29 cellular contexts compared by ENCODE assay signal in the genomic region with DNA sequence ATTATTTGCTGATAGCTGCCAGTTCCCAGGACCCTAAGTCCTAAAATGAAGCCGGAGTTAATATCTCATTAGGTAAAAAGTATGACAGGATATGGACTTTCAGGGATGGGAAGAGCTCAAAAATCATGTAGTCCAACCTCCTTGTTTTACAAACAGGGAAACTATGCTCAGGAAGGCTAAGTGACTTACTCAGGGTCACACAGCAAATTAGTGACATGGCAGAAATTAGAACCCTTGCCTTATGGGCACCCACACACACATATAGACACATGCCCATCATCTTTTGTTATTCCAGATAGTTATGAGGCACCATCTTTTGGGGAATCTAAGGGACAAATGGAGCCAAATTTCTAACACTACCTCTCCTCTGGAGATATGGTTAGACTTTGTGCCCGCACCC.
"Had no signal": no experiment of that assay in that cellular context is flagged by ENCODE, and none has a peak within 500 bp of the region (broad histone marks: within the 10 kb centered on the region; RNA-seq: fewer than 3 reads in every experiment).

No MANE protein-coding gene starts in this region.

- DNase-seq: stimulated activated CD4-positive, alpha-beta T cell treated with anti-CD3 and anti-CD28 coated beads, Interleukin-2, amount 100 ng/mL, for 48 hours; stimulated activated CD4-positive, alpha-beta T cell treated with anti-CD3 and anti-CD28 coated beads, Interleukin-4, amount 100 ng/mL, for 1 hour; stimulated activated CD4-positive, alpha-beta T cell treated with anti-CD3 and anti-CD28 coated beads, Interleukin-4, amount 100 ng/mL, for 24 hours; stimulated activated CD4-positive, alpha-beta T cell treated with anti-CD3 and anti-CD28 coated beads, Interleukin-4, amount 100 ng/mL, for 4 hours; stimulated activated CD8-positive, alpha-beta memory T cell treated with anti-CD3 and anti-CD28 coated beads, Interleukin-4, amount 100 ng/mL, for 48 hours; stimulated activated naive B cell treated with anti-CD40 and anti-IgM and Interleukin-4, amounts not matched to agents 10 μg/mL and 1 μg/mL and 100 μg/mL, for 72 hours; stimulated activated naive CD4-positive, alpha-beta T cell; stimulated activated naive CD4-positive, alpha-beta T cell treated with Interleukin-2 at 50 U/mL for 16 hours; stimulated activated naive CD8-positive, alpha-beta T cell treated with anti-CD3 and anti-CD28 coated beads, Interleukin-15, amount 100 ng/mL, for 72 hours; stimulated activated naive CD8-positive, alpha-beta T cell treated with anti-CD3 and anti-CD28 coated beads, Interleukin-15, Interleukin-2, amounts not matched to agents 100 U/mL and 50 U/mL, for 24 hours; stomach; substantia nigra; testis; thyroid gland; tibial artery; transverse colon; trophoblast cell; upper lobe of left lung; upper lobe of right lung; uterus had no signal

- H3K4me3 Mint-ChIP-seq: stimulated activated effector memory CD8-positive, alpha-beta T cell treated with anti-CD3 and anti-CD28 coated beads, Interleukin-12 subunit alpha, Interleukin-12 subunit beta, amount 100 ng/mL, for 72 hours; stimulated activated memory B cell treated with anti-CD40 and anti-IgM and Interleukin-4, amounts not matched to agents 10 μg/mL and 1 μg/mL and 100 μg/mL, for 72 hours; stimulated activated naive B cell treated with anti-CD40 and anti-IgM and Interleukin-4, amounts not matched to agents 10 μg/mL and 1 μg/mL and 100 μg/mL, for 72 hours; stimulated activated naive CD8-positive, alpha-beta T cell treated with anti-CD3 and anti-CD28 coated beads, Interleukin-15, amount 100 ng/mL, for 72 hours; stimulated activated naive CD8-positive, alpha-beta T cell treated with anti-CD3 and anti-CD28 coated beads, Interleukin-15, Interleukin-2, amounts not matched to agents 100 ng/mL and 50 ng/mL, for 24 hours; type B pancreatic cell had no signal

- H3K4me1 Mint-ChIP-seq: stimulated activated effector memory CD8-positive, alpha-beta T cell treated with anti-CD3 and anti-CD28 coated beads, Interleukin-12 subunit alpha, Interleukin-12 subunit beta, amount 100 ng/mL, for 72 hours had no signal

- H3K36me3 ChIP-seq: stomach, suprapubic skin, thoracic aorta, thyroid gland, tibial artery, tibial nerve, transverse colon, upper lobe of left lung, upper lobe of right lung, uterus, vagina had no signal

- H3K9me3 Mint-ChIP-seq: stimulated activated effector memory CD8-positive, alpha-beta T cell treated with anti-CD3 and anti-CD28 coated beads, Interleukin-12 subunit alpha, Interleukin-12 subunit beta, amount 100 ng/mL, for 72 hours; stimulated activated memory B cell treated with anti-CD40 and anti-IgM and Interleukin-4, amounts not matched to agents 10 μg/mL and 1 μg/mL and 100 μg/mL, for 72 hours; stimulated activated naive B cell treated with anti-CD40 and anti-IgM and Interleukin-4, amounts not matched to agents 10 μg/mL and 1 μg/mL and 100 μg/mL, for 72 hours; stimulated activated naive CD8-positive, alpha-beta T cell treated with anti-CD3 and anti-CD28 coated beads, Interleukin-15, Interleukin-2, amounts not matched to agents 100 ng/mL and 50 ng/mL, for 24 hours had no signal

- FAIRE-seq: urothelium cell line had no signal

- H3K27me3 Mint-ChIP-seq: stimulated activated memory B cell treated with anti-CD40 and anti-IgM and Interleukin-4, amounts not matched to agents 10 μg/mL and 1 μg/mL and 100 μg/mL, for 72 hours; type B pancreatic cell had no signal

- ATAC-seq: stimulated activated effector memory CD8-positive, alpha-beta T cell treated with anti-CD3 and anti-CD28 coated beads, Interleukin-12 subunit alpha, Interleukin-12 subunit beta, amount 100 ng/mL, for 72 hours; stimulated activated memory B cell treated with anti-CD40 and anti-IgM and Interleukin-4, amounts not matched to agents 10 μg/mL and 1 μg/mL and 100 μg/mL, for 72 hours; stimulated activated naive B cell treated with anti-CD40 and anti-IgM and Interleukin-4, amounts not matched to agents 10 μg/mL and 1 μg/mL and 100 μg/mL, for 72 hours; stimulated activated naive CD8-positive, alpha-beta T cell treated with anti-CD3 and anti-CD28 coated beads, Interleukin-15, amount 100 ng/mL, for 72 hours; stimulated activated naive CD8-positive, alpha-beta T cell treated with anti-CD3 and anti-CD28 coated beads, Interleukin-15, Interleukin-2, amounts not matched to agents 100 U/mL and 50 U/mL, for 24 hours; upper lobe of right lung had no signal

- H3K27me3 ChIP-seq: stomach, suprapubic skin, testis, thyroid gland, tibial artery, tibial nerve, transverse colon, upper lobe of left lung, upper lobe of right lung, uterus, vagina had no signal

- H3K27ac ChIP-seq: stomach, suprapubic skin, testis, thoracic aorta, thyroid gland, tibial artery, tibial nerve, transverse colon, upper lobe of left lung, upper lobe of right lung, uterus, vagina had no signal

- H3K27ac Mint-ChIP-seq: stimulated activated effector memory CD8-positive, alpha-beta T cell treated with anti-CD3 and anti-CD28 coated beads, Interleukin-12 subunit alpha, Interleukin-12 subunit beta, amount 100 ng/mL, for 72 hours; stimulated activated memory B cell treated with anti-CD40 and anti-IgM and Interleukin-4, amounts not matched to agents 10 μg/mL and 1 μg/mL and 100 μg/mL, for 72 hours; stimulated activated naive B cell treated with anti-CD40 and anti-IgM and Interleukin-4, amounts not matched to agents 10 μg/mL and 1 μg/mL and 100 μg/mL, for 72 hours; stimulated activated naive CD8-positive, alpha-beta T cell treated with anti-CD3 and anti-CD28 coated beads, Interleukin-15, amount 100 ng/mL, for 72 hours; stimulated activated naive CD8-positive, alpha-beta T cell treated with anti-CD3 and anti-CD28 coated beads, Interleukin-15, Interleukin-2, amounts not matched to agents 100 ng/mL and 50 ng/mL, for 24 hours; type B pancreatic cell had no signal

- H3K36me3 Mint-ChIP-seq: stimulated activated effector memory CD8-positive, alpha-beta T cell treated with anti-CD3 and anti-CD28 coated beads, Interleukin-12 subunit alpha, Interleukin-12 subunit beta, amount 100 ng/mL, for 72 hours; stimulated activated memory B cell treated with anti-CD40 and anti-IgM and Interleukin-4, amounts not matched to agents 10 μg/mL and 1 μg/mL and 100 μg/mL, for 72 hours; type B pancreatic cell had no signal

- H3K4me3 ChIP-seq: stomach, suprapubic skin, testis, thoracic aorta, thyroid gland, tibial artery, tibial nerve, transverse colon, upper lobe of left lung, upper lobe of right lung, uterus, vagina had no signal

- H3K9me3 ChIP-seq: stomach, suprapubic skin, testis, thoracic aorta, thyroid gland, tibial artery, tibial nerve, transverse colon, upper lobe of left lung, upper lobe of right lung, uterus, vagina had no signal

- H3K4me1 ChIP-seq: stomach, suprapubic skin, testis, thyroid gland, tibial artery, tibial nerve, transverse colon, upper lobe of left lung, upper lobe of right lung, uterus, vagina had no signal
